18 cellular contexts compared by ENCODE assay signal in genomic region chr16:11138026-11138768, GRCh38.
DNase-seq lines count a peak whose midpoint lies in the region; ATAC-seq and TF ChIP-seq lines count a peak whose summit lies in the region.
"Had no signal": no experiment of that assay in that cellular context is flagged by ENCODE, and none has a peak within 500 bp of the region (broad histone marks: within the 10 kb centered on the region; RNA-seq: fewer than 3 reads in every experiment).

No MANE protein-coding gene starts in this region.

- no peak for ATAC-seq in naive thymus-derived CD4-positive, alpha-beta T cell
- no peak for ATAC-seq in GM19023 (IDR thresholded peaks at IDR 0.05; ENCODE audit: unreplicated experiment)

- DNase-seq in NCI-H2029 (lab: John Stamatoyannopoulos, UW) (peak; percentile 31), NCI-H2029 treated with DMSO at 0.1 percent for 48 hours (lab: John Stamatoyannopoulos, UW) (no peak), amniotic stem cell (lab: John Stamatoyannopoulos, UW) (no peak)
- DNase-seq in activated T-helper 2 cell treated with anti-CD3 and anti-CD28 coated beads, Interferon-gamma antibody, Interleukin-2, Interleukin-4, amounts not matched to agents 10 μg/mL and 5 μg/mL and 100 μg/mL, durations not matched to agents 14 hours and 24 hours and 36 hours (ENCODE audit: low spot score): no peak
- DNase-seq in naive thymus-derived CD4-positive, alpha-beta T cell: no peak
- no peak for DNase-seq in activated effector memory CD4-positive, alpha-beta T cell treated with anti-CD3 and anti-CD28 coated beads, Interleukin-2, amount 50 U/mL, for 16 hours
- DNase-seq: cortex of kidney, esophagus squamous epithelium, head of caudate nucleus, NCI-H1105 treated with DMSO at 0.1 percent for 48 hours, NCI-H446 treated with DMSO at 0.1 percent for 48 hours, substantia nigra, WERI-Rb-1 had no signal

- peak overlapping the region; percentile 23 for H3K4me3 Mint-ChIP-seq in activated T-helper 2 cell treated with anti-CD3 and anti-CD28 coated beads, Interferon-gamma antibody, Interleukin-2, Interleukin-4, amounts not matched to agents 10 μg/mL and 5 μg/mL and 100 μg/mL, durations not matched to agents 14 hours and 24 hours and 36 hours (ENCODE audit: low read depth)
- peak overlapping the region in 4 of 10 donors; percentile 10 to 33 (median 20) for H3K4me3 Mint-ChIP-seq in naive thymus-derived CD4-positive, alpha-beta T cell

- POLR2A ChIA-PET in HEK293 (lab: Yijun Ruan, JAX): interaction anchor here (1.2 kb wide), 1 partner anchor 117 kb away, joined by 3 read pairs; no protein-coding TSS in a partner anchor
- POLR2A ChIA-PET in naive thymus-derived CD4-positive, alpha-beta T cell (lab: Charles Lee): interaction anchor here (1.2 to 2.4 kb wide), 2 partner anchors 86 to 118 kb away, joined by 3 to 10 read pairs; partner anchors contain the start of gene SOCS1

- H3K9me3 ChIP-seq in HEK293 (ENCODE audit: control insufficient read depth, insufficient read depth, low read depth, low read length): no peaks in the 10 kb centered on the region
- no peaks in the 10 kb centered on the region for H3K9me3 ChIP-seq in naive thymus-derived CD4-positive, alpha-beta T cell (ENCODE audit: control insufficient read depth in 2 of 3, low read length in 3 of 3)
- H3K9me3 ChIP-seq: ascending aorta, esophagus squamous epithelium had no signal

- no peak overlapping the region for H3K27ac ChIP-seq in HEK293 (ENCODE audit: extremely low read depth, low read depth, low read length)
- no peak overlapping the region for H3K27ac ChIP-seq in naive thymus-derived CD4-positive, alpha-beta T cell (ENCODE audit: low read depth, low read length)
- H3K27ac ChIP-seq: 22Rv1, parathyroid adenoma, WERI-Rb-1 had no signal

- H3K4me1 ChIP-seq in HEK293 (ENCODE audit: control insufficient read depth, insufficient read depth, low read length): peaks cover 9% of the 10 kb centered on the region
- H3K4me1 ChIP-seq in naive thymus-derived CD4-positive, alpha-beta T cell (ENCODE audit: control insufficient read depth in 2 of 2, insufficient read depth in 2 of 2, low read length in 2 of 2): peaks cover 0 to 33% of the 10 kb centered on the region in 2 donors

- no peak for TF ChIP-seq CTCF in HEK293 (tag by site-specific recombination; IDR thresholded peaks at IDR 0.05)

- no peaks in the 10 kb centered on the region for H3K27me3 ChIP-seq in naive thymus-derived CD4-positive, alpha-beta T cell (ENCODE audit: control insufficient read depth in 2 of 2, insufficient read depth in 2 of 2, low read length in 2 of 2)
- H3K27me3 ChIP-seq: ascending aorta, esophagus squamous epithelium had no signal

- CTCF ChIA-PET in HEK293 (lab: Yijun Ruan, JAX): interaction anchor here (0.6 kb wide), 1 partner anchor 24 kb away, joined by 3 read pairs; no protein-coding TSS in a partner anchor
- CTCF ChIA-PET in naive thymus-derived CD4-positive, alpha-beta T cell (lab: Charles Lee): interaction anchor here (1.1 kb wide), 1 partner anchor 80 kb away, joined by 3 read pairs; no protein-coding TSS in a partner anchor

- no peaks in the 10 kb centered on the region for H3K36me3 ChIP-seq in HEK293 (ENCODE audit: control insufficient read depth in 2 of 2, insufficient read depth in 1 of 2, low read length in 2 of 2)
- H3K36me3 ChIP-seq in naive thymus-derived CD4-positive, alpha-beta T cell (ENCODE audit: control insufficient read depth in 2 of 3, insufficient read depth in 3 of 3, low read length in 3 of 3): no peaks in the 10 kb centered on the region
- H3K36me3 ChIP-seq: ascending aorta, WERI-Rb-1 had no signal

- intact Hi-C loops in activated T-helper 2 cell treated with anti-CD3 and anti-CD28 coated beads, Interferon-gamma antibody, Interleukin-2, Interleukin-4, amounts not matched to agents 10 μg/mL and 5 μg/mL and 100 μg/mL, durations not matched to agents 14 hours and 24 hours and 36 hours (cut with micrococcal nuclease): loop anchor here (2.0 kb wide), 1 partner anchor 17 kb away; no protein-coding TSS in a partner anchor
- intact Hi-C loops in naive thymus-derived CD4-positive, alpha-beta T cell (cut with micrococcal nuclease): no loop called here

- H3K4me3 ChIP-seq in HEK293 (ENCODE audit: low read depth, low read length): no peak overlapping the region
- H3K4me3 ChIP-seq in naive thymus-derived CD4-positive, alpha-beta T cell (ENCODE audit: low read length): no peak overlapping the region
- H3K4me3 ChIP-seq: ascending aorta, esophagus squamous epithelium had no signal

- H3K27me3 Mint-ChIP-seq in activated T-helper 2 cell treated with anti-CD3 and anti-CD28 coated beads, Interferon-gamma antibody, Interleukin-2, Interleukin-4, amounts not matched to agents 10 μg/mL and 5 μg/mL and 100 μg/mL, durations not matched to agents 14 hours and 24 hours and 36 hours (ENCODE audit: low read depth): no peaks in the 10 kb centered on the region
- no peaks in the 10 kb centered on the region for H3K27me3 Mint-ChIP-seq in naive thymus-derived CD4-positive, alpha-beta T cell

- H3K36me3 Mint-ChIP-seq in activated T-helper 2 cell treated with anti-CD3 and anti-CD28 coated beads, Interferon-gamma antibody, Interleukin-2, Interleukin-4, amounts not matched to agents 10 μg/mL and 5 μg/mL and 100 μg/mL, durations not matched to agents 14 hours and 24 hours and 36 hours (ENCODE audit: low read depth): peaks cover 40% of the 10 kb centered on the region
- peaks cover 4 to 40% (median 9%) of the 10 kb centered on the region in 5 donors for H3K36me3 Mint-ChIP-seq in naive thymus-derived CD4-positive, alpha-beta T cell

- H3K27ac Mint-ChIP-seq in activated T-helper 2 cell treated with anti-CD3 and anti-CD28 coated beads, Interferon-gamma antibody, Interleukin-2, Interleukin-4, amounts not matched to agents 10 μg/mL and 5 μg/mL and 100 μg/mL, durations not matched to agents 14 hours and 24 hours and 36 hours: peak overlapping the region; percentile 96
- peak overlapping the region in 5 of 9 donors; percentile 20 to 75 (median 45) for H3K27ac Mint-ChIP-seq in naive thymus-derived CD4-positive, alpha-beta T cell

- no peaks in the 10 kb centered on the region for H3K9me3 Mint-ChIP-seq in activated T-helper 2 cell treated with anti-CD3 and anti-CD28 coated beads, Interferon-gamma antibody, Interleukin-2, Interleukin-4, amounts not matched to agents 10 μg/mL and 5 μg/mL and 100 μg/mL, durations not matched to agents 14 hours and 24 hours and 36 hours
- H3K9me3 Mint-ChIP-seq in naive thymus-derived CD4-positive, alpha-beta T cell: no peaks in the 10 kb centered on the region

- peaks cover 74% of the 10 kb centered on the region for H3K4me1 Mint-ChIP-seq in activated T-helper 2 cell treated with anti-CD3 and anti-CD28 coated beads, Interferon-gamma antibody, Interleukin-2, Interleukin-4, amounts not matched to agents 10 μg/mL and 5 μg/mL and 100 μg/mL, durations not matched to agents 14 hours and 24 hours and 36 hours (ENCODE audit: low read depth)
- peaks cover 25 to 70% (median 58%) of the 10 kb centered on the region in 7 donors for H3K4me1 Mint-ChIP-seq in naive thymus-derived CD4-positive, alpha-beta T cell

TF ChIP-seq in HEK293, 187 proteins besides CTCF, POLR2A, EP300 and RAD21:
- peak; percentile 45 for TF ChIP-seq ZFHX2 (tag by site-specific recombination; conservative IDR thresholded peaks at IDR 0.05)
- TF ChIP-seq EGR2 (tag by site-specific recombination; IDR thresholded peaks at IDR 0.05; ENCODE audit: low read depth): peak; percentile 46
- TF ChIP-seq ZNF10 (tag by site-specific recombination; IDR thresholded peaks at IDR 0.05): no peak
TF ChIP-seq in HEK293: peak in this region for 2.
